ENCODE assay signal across 17 cellular contexts in the genomic region with DNA sequence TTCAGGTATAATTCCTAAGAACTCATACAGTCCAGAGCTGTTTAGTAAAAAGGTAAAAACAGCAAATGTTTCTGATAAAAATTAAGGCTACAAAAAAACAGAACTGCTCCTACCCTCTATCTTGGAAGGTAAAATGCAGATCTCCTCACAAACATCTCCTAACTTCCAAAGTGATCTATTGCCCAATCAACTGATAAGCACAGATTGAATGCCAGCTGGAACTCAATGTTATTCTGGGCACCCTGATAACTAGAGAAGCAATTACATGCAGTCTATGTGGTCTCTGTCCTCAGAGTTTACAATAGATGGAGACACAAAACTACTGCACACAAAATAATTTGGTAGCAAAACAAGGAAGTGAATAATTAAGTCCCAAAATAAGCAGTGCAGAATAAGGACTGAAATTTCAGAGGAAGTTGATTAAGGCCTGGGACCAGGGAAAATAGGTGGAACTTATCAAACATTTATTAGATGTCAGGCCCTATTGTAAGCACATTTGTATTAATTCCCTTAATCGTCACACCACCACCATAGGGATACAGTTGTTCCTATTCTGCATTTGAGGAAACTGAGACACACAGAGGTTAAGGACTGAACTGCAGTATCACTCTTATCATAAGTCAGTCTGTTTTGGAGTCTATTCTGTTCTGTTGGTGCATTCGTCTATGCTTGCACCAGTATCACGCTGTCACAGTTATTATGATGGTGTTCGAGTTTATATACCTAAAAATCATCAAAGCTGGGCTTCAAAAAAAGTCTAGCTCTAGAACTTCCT.
A peak's percentile ranks its signal among the peaks of the same experiment; 100 is the strongest.
DNase-seq lines count a peak whose midpoint lies in the region; ATAC-seq and TF ChIP-seq lines count a peak whose summit lies in the region.
"Had no signal": no experiment of that assay in that cellular context is flagged by ENCODE, and none has a peak within 500 bp of the region (broad histone marks: within the 10 kb centered on the region; RNA-seq: fewer than 3 reads in every experiment).

No MANE protein-coding gene starts in this region.

- ATAC-seq in mucosa of descending colon: peak; percentile 31
- ATAC-seq in HG02973 (IDR thresholded peaks at IDR 0.05; ENCODE audit: unreplicated experiment): no peak
- ATAC-seq: Panc1; stimulated activated naive B cell treated with anti-CD40 and anti-IgM and Interleukin-4, amounts not matched to agents 10 μg/mL and 1 μg/mL and 100 μg/mL, for 72 hours had no signal

- 96% methylated on average over 3 of the region's 4 CpGs for WGBS in HUES64

- no peak overlapping the region for H3K9ac ChIP-seq in HUES64 (ENCODE audit: low read depth, low read length)

- H3K27me3 ChIP-seq in HUES64 (ENCODE audit: insufficient read depth, low read length): no peaks in the 10 kb centered on the region

- no peaks in the 10 kb centered on the region for H3K36me3 ChIP-seq in HUES64 (ENCODE audit: insufficient read depth, low read length)
- H3K36me3 ChIP-seq in mucosa of descending colon (ENCODE audit: low read depth): no peaks in the 10 kb centered on the region

- H3K9me3 ChIP-seq in HUES64 (ENCODE audit: insufficient read depth, low read depth, low read length) (no peaks in the 10 kb centered on the region), mucosa of descending colon (no peaks in the 10 kb centered on the region)

- peak overlapping the region; percentile 80; the same call in 1 of the 2 replicates for H3K27ac ChIP-seq in HUES64 (ENCODE audit: low read depth, low read length)
- H3K27ac ChIP-seq in coronary artery: no peak overlapping the region

- intact Hi-C loops in mucosa of descending colon (cut with DNase I, micrococcal nuclease): no loop called here

- H3K4me1 ChIP-seq in HUES64 (ENCODE audit: insufficient read depth, low read length) (peaks cover 27% of the 10 kb centered on the region), mucosa of descending colon (ENCODE audit: low read depth) (peaks cover 3% of the 10 kb centered on the region)

- TF ChIP-seq CTCF in AG10803 (conservative IDR thresholded peaks at IDR 0.05; ENCODE audit: low read length): peak; percentile 10; the same call in 1 of the 2 replicates
- TF ChIP-seq CTCF in mucosa of descending colon (IDR thresholded peaks at IDR 0.05): no peak
- no peak for TF ChIP-seq CTCF in coronary artery (IDR thresholded peaks at IDR 0.05)

- DNase-seq in AG10803 (ENCODE audit: low read depth): no peak
- peak; percentile 41 for DNase-seq in amniotic epithelial cell (ENCODE audit: low read depth)
- DNase-seq in mucosa of descending colon: no peak
- no peak for DNase-seq in kidney glomerular epithelial cell (lab: John Stamatoyannopoulos, UW)
- DNase-seq in iPS-NIHi7 (ENCODE audit: extremely low spot score): no peak
- no peak for DNase-seq in coronary artery (ENCODE audit: low spot score)
- DNase-seq: activated CD4-positive, alpha-beta T cell treated with anti-CD3 and anti-CD28 coated beads, Interleukin-2, amount 50 U/mL, for 4 hours; DND-41; head of caudate nucleus; immature natural killer cell; NCI-H1930; NCI-H510A; stimulated activated naive B cell treated with anti-CD40 and anti-IgM and Interleukin-4, amounts not matched to agents 10 μg/mL and 1 μg/mL and 100 μg/mL, for 72 hours; SW 1271 had no signal

- H3K4me3 ChIP-seq in AG10803 (ENCODE audit: low read length): no peak overlapping the region
- H3K4me3 ChIP-seq in HUES64 (ENCODE audit: low read length): no peak overlapping the region
- no peak overlapping the region for H3K4me3 ChIP-seq in mucosa of descending colon
- H3K4me3 ChIP-seq in coronary artery: no peak overlapping the region
